ENCODE assay signal across 8 cellular contexts in the genomic region with DNA sequence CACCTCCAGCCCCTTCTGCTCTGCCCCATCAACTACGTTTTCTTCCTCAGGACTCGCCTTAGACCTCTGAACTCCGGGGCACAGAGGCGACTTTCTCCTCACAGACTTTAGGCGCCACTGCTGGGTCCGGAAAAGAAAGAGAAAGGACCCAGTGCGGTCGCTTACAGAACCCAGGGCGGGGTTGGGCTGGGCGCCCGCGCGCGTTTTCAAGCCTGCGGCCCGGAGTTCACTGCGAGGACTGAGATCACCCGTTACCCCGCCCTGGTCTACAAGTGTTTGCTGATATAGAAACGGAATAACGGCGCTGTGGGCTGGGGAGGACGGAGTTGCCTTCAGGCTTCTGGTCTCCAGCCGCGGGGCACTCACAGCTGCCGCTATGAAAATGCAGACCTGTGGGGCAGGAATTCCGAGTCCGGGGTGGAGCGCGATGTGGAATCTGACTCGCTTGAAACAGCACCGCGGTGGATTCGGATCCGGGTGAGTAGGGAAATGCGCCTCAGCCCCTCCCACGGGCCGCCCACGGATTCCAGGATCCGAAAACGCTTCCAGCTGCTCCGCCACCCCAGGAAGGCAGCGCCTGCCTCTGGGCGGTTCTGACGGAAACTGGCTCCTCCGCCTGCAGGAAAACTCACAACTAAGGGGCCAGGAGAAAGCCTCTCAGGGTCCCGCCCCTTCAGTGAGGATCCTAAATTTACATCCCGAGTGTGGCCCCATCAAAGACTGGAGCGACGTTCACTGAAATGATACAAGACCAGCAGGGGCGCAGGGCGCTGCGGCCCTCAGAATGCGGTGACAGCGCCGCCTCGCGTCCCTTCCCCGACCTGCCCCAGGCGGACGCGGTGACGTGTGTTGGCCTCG. TPM values are rescaled to one million over a fixed set of nuclear protein-coding genes. Genes with fewer than 3 reads are reported as not detected.
DNase-seq lines count a peak whose midpoint lies in the region; ATAC-seq and TF ChIP-seq lines count a peak whose summit lies in the region.

No MANE protein-coding gene starts in this region.

- H3K4me3 Mint-ChIP-seq in endothelial cell (ENCODE audit: unreplicated experiment) (peak overlapping the region; percentile 92), mesothelial cell of epicardium (peak overlapping the region; percentile 83)

- TF ChIP-seq CTCF in C4-2B (conservative IDR thresholded peaks at IDR 0.05) (peak; percentile 97), endothelial cell (IDR thresholded peaks at IDR 0.05; ENCODE audit: unreplicated experiment) (peak; percentile 76), mesothelial cell of epicardium (IDR thresholded peaks at IDR 0.05; ENCODE audit: unreplicated experiment) (peak; percentile 68)

- peak overlapping the region; percentile 75 for H3K27ac ChIP-seq in C4-2B

- ATAC-seq in GM19324 (IDR thresholded peaks at IDR 0.05; ENCODE audit: low FRiP score, unreplicated experiment) (peak; percentile 47), HG03460 (IDR thresholded peaks at IDR 0.05; ENCODE audit: unreplicated experiment) (peak; percentile 59)

- H3K27me3 Mint-ChIP-seq in endothelial cell (ENCODE audit: unreplicated experiment) (peaks cover 17% of the 10 kb centered on the region), mesothelial cell of epicardium (ENCODE audit: low read depth) (peaks cover 88% of the 10 kb centered on the region)

- DNase-seq in NOMO-1 treated with dmso at 0.1 percent for 144 hours (lab: John Stamatoyannopoulos, UW; ENCODE audit: unreplicated experiment) (peak; percentile 85), endothelial cell (ENCODE audit: low spot score) (peak; percentile 93), mesothelial cell of epicardium (ENCODE audit: low spot score in 2 of 2, unreplicated experiment in 2 of 2) (peak; percentile 59 to 85)
- peak; percentile 84 for DNase-seq in activated CD8-positive, alpha-beta memory T cell treated with anti-CD3 and anti-CD28 coated beads, Interleukin-2, amount 50 U/mL, for 4 hours
- peak; percentile 58 for DNase-seq in stimulated activated CD8-positive, alpha-beta memory T cell treated with anti-CD3 and anti-CD28 coated beads, Interleukin-15, amount 100 ng/mL, for 4 hours (ENCODE audit: low read depth in 2 of 2)

- H3K27ac Mint-ChIP-seq in endothelial cell (ENCODE audit: unreplicated experiment): peak overlapping the region; percentile 70
- peak overlapping the region; percentile 69 for H3K27ac Mint-ChIP-seq in mesothelial cell of epicardium

- H3K4me1 Mint-ChIP-seq in endothelial cell (ENCODE audit: unreplicated experiment) (peaks cover 26% of the 10 kb centered on the region), mesothelial cell of epicardium (peaks cover 11% of the 10 kb centered on the region)

- H3K36me3 Mint-ChIP-seq in endothelial cell (ENCODE audit: low read depth, unreplicated experiment) (peaks cover 3% of the 10 kb centered on the region), mesothelial cell of epicardium (no peaks in the 10 kb centered on the region)

- H3K9me3 Mint-ChIP-seq in endothelial cell (ENCODE audit: unreplicated experiment) (no peaks in the 10 kb centered on the region), mesothelial cell of epicardium (no peaks in the 10 kb centered on the region)

RNA-seq across cellular contexts. Expression of a gene that starts 29.4 kb away (rescaled TPM):
- 5.1 TPM for total RNA-seq in endothelial cell (ENCODE audit: unreplicated experiment)
- total RNA-seq in mesothelial cell of epicardium: 2.0 to 2.5 TPM (median 2.1 TPM) in 3 replicates

Comparison
In these comparisons a context has a peak if more than half of its experiments do, and no peak if none do; other contexts are left out.
1. Peak in every context shown above with its lines: DNase-seq, ATAC-seq and H3K27ac ChIP-seq.